ENCODE assay signal across 11 cellular contexts in genomic region chr2:69381337-69381737, GRCh38. TPM values are rescaled to one million over a fixed set of nuclear protein-coding genes. Genes with fewer than 3 reads are reported as not detected.
A peak's percentile ranks its signal among the peaks of the same experiment; 100 is the strongest.
DNase-seq lines count a peak whose midpoint lies in the region; ATAC-seq, FAIRE-seq and TF ChIP-seq lines count a peak whose summit lies in the region.
"Had no signal": no experiment of that assay in that cellular context is flagged by ENCODE, and none has a peak within 500 bp of the region (broad histone marks: within the 10 kb centered on the region; RNA-seq: fewer than 3 reads in every experiment).

No MANE protein-coding gene starts in this region.

- TF ChIP-seq CTCF in SK-N-SH (IDR thresholded peaks at IDR 0.05) = no peak
- no peak for TF ChIP-seq CTCF in K562 (IDR thresholded peaks at IDR 0.05 in 2 of 3, conservative IDR thresholded peaks at IDR 0.05 in 1 of 3; ENCODE audit: insufficient read depth in 2 of 3, low read depth in 1 of 3, low read length in 3 of 3)
- TF ChIP-seq CTCF in progenitor cell of endocrine pancreas (IDR thresholded peaks at IDR 0.05; ENCODE audit: unreplicated experiment) = no peak
- TF ChIP-seq CTCF in suprapubic skin (IDR thresholded peaks at IDR 0.05) = no peak
- no peak for TF ChIP-seq CTCF in sigmoid colon (IDR thresholded peaks at IDR 0.05)
- no peak for TF ChIP-seq CTCF in uterus (IDR thresholded peaks at IDR 0.05)

- H3K9me3 ChIP-seq in SK-N-SH (no peaks in the 10 kb centered on the region), K562 (replicated peaks; ENCODE audit: control insufficient read depth, insufficient read depth, low read depth, low read length) (no peaks in the 10 kb centered on the region), suprapubic skin (no peaks in the 10 kb centered on the region), sigmoid colon (no peaks in the 10 kb centered on the region), uterus (no peaks in the 10 kb centered on the region)
- H3K9me3 ChIP-seq: neutrophil had no signal

- TF ChIP-seq POLR2A in K562 (conservative IDR thresholded peaks at IDR 0.05) = no peak
- TF ChIP-seq POLR2A in suprapubic skin (IDR thresholded peaks at IDR 0.05) = no peak
- TF ChIP-seq POLR2A in sigmoid colon (IDR thresholded peaks at IDR 0.05) = no peak
- no peak for TF ChIP-seq POLR2A in uterus (IDR thresholded peaks at IDR 0.05)

- peaks cover 0 to 20% of the 10 kb centered on the region in 2 experiments; a peak in 2 of 4 replicates for H3K4me1 ChIP-seq in SK-N-SH (ENCODE audit: control insufficient read depth in 1 of 2, insufficient read depth in 2 of 2, low read depth in 1 of 2, low read length in 1 of 2)
- peaks cover 15 to 26% of the 10 kb centered on the region in 2 experiments; a peak in 4 of 5 replicates for H3K4me1 ChIP-seq in K562 (replicated peaks in 1 of 2; ENCODE audit: control insufficient read depth in 2 of 2, insufficient read depth in 2 of 2, low read length in 2 of 2)
- H3K4me1 ChIP-seq in suprapubic skin = peaks cover 30% of the 10 kb centered on the region
- H3K4me1 ChIP-seq in sigmoid colon = peaks cover 0 to 51% (median 15%) of the 10 kb centered on the region in 4 donors
- no peaks in the 10 kb centered on the region for H3K4me1 ChIP-seq in uterus

- H3K36me3 Mint-ChIP-seq in progenitor cell of endocrine pancreas (ENCODE audit: insufficient read depth) = peaks cover 12% of the 10 kb centered on the region

- POLR2A ChIA-PET in SK-N-SH (lab: Yijun Ruan, JAX) = no interaction called here
- POLR2A ChIA-PET in K562 (lab: Yijun Ruan, JAX) = interaction anchor here (0.5 to 1.8 kb wide), 8 partner anchors 9 to 912 kb away, joined by 3 to 12 read pairs (median 4); no protein-coding TSS in a partner anchor

- in situ Hi-C loops in K562 (cut with MboI) = no loop called here

- H3K4me1 Mint-ChIP-seq in progenitor cell of endocrine pancreas (ENCODE audit: low read depth) = peaks cover 18% of the 10 kb centered on the region

- H4K20me1 ChIP-seq in SK-N-SH (ENCODE audit: insufficient read depth) = peaks cover 78% of the 10 kb centered on the region
- peaks cover 11% of the 10 kb centered on the region; the same call in 1 of the 2 replicates for H4K20me1 ChIP-seq in K562 (replicated peaks; ENCODE audit: control insufficient read depth, insufficient read depth, low read length)

- H3K27ac ChIP-seq in SK-N-SH (ENCODE audit: low read depth in 2 of 2, low read length in 1 of 2) = no peak overlapping the region
- H3K27ac ChIP-seq in K562 (ENCODE audit: extremely low read depth, low read depth, low read length) = peak overlapping the region; percentile 80
- H3K27ac ChIP-seq in suprapubic skin = no peak overlapping the region
- H3K27ac ChIP-seq in sigmoid colon = no peak overlapping the region
- H3K27ac ChIP-seq in uterus = no peak overlapping the region
- H3K27ac ChIP-seq: dorsolateral prefrontal cortex, neutrophil had no signal

- CTCF ChIA-PET in SK-N-SH (lab: Yijun Ruan, JAX) (interaction anchor here (0.9 kb wide), 1 partner anchor 56 kb away, joined by 3 read pairs; the partner anchor contains the start of gene NFU1), K562 (lab: Yijun Ruan, JAX; ENCODE audit: low intra/inter-chr PET ratio) (no interaction called here)

- 67% methylated on average over 1 of the region's 1 CpG for WGBS in SK-N-SH (ENCODE audit: low lambda C conversion rate)
- WGBS in K562 (ENCODE audit: insufficient coverage, low coverage, missing lambda C conversion rate) = 14% methylated on average over 1 of the region's 1 CpG
- WGBS in suprapubic skin = 87% methylated on average over 1 of the region's 1 CpG
- WGBS in sigmoid colon, 2 donors = 66 to 90% methylated on average over 1 of the region's 1 CpG

- no peaks in the 10 kb centered on the region for H3K9me3 Mint-ChIP-seq in progenitor cell of endocrine pancreas (ENCODE audit: low read depth)

- H3K4me3 ChIP-seq in SK-N-SH (ENCODE audit: low read depth in 2 of 2, low read length in 1 of 2) (no peak overlapping the region), K562 (no peak overlapping the region), suprapubic skin (no peak overlapping the region), sigmoid colon (no peak overlapping the region), uterus (no peak overlapping the region)
- H3K4me3 ChIP-seq: dorsolateral prefrontal cortex had no signal

- no peak for TF ChIP-seq RAD21 in SK-N-SH (IDR thresholded peaks at IDR 0.05; ENCODE audit: low read length)
- no peak for TF ChIP-seq RAD21 in K562 (CRISPR knock-in tag; conservative IDR thresholded peaks at IDR 0.05 in 1 of 2, IDR thresholded peaks at IDR 0.05 in 1 of 2)

- ATAC-seq in SK-N-SH treated with all-trans-retinoic acid at 6 μM for 48 hours (no peak; the same call in 2 of the 3 replicates), K562 (peak; percentile 71)

- H3K4me2 ChIP-seq in SK-N-SH (no peak overlapping the region), K562 (ENCODE audit: insufficient read depth, low read length) (peak overlapping the region; percentile 53)

- no TSS peak for BruUV-seq in K562 (replicated peaks; lab: Mats Ljungman, UMichigan)

- peak; percentile 75 for FAIRE-seq in K562 (lab: Jason Lieb, UNC)

- intact Hi-C loops in K562 (cut with micrococcal nuclease) (no loop called here), sigmoid colon (cut with DNase I) (loop anchor here (5.0 kb wide), 1 partner anchor 331 kb away; no protein-coding TSS in a partner anchor), uterus (cut with DNase I; ENCODE audit: low total_unique reads) (no loop called here)

- no peaks in the 10 kb centered on the region for H3K9me1 ChIP-seq in K562 (ENCODE audit: control insufficient read depth, insufficient read depth, low read length)

- H2AFZ ChIP-seq in SK-N-SH (ENCODE audit: low read depth) = no peak overlapping the region
- no peak overlapping the region for H2AFZ ChIP-seq in K562 (ENCODE audit: low read depth, low read length)

- H3K36me3 ChIP-seq in SK-N-SH (replicated peaks in 1 of 2; ENCODE audit: control insufficient read depth in 1 of 2, insufficient read depth in 2 of 2, low read length in 1 of 2) (peaks cover 6 to 10% of the 10 kb centered on the region in 2 experiments), K562 (ENCODE audit: control insufficient read depth, insufficient read depth, low read length) (peaks cover 7% of the 10 kb centered on the region; the same call in 2 of the 3 replicates), suprapubic skin (no peaks in the 10 kb centered on the region), sigmoid colon (no peaks in the 10 kb centered on the region), uterus (no peaks in the 10 kb centered on the region)
- H3K36me3 ChIP-seq: neutrophil had no signal

- peaks cover 100% of the 10 kb centered on the region for H3K79me2 ChIP-seq in SK-N-SH (ENCODE audit: insufficient read depth)
- peaks cover 97% of the 10 kb centered on the region for H3K79me2 ChIP-seq in K562 (ENCODE audit: control insufficient read depth, insufficient read depth, low read length)

- no peak overlapping the region for H3K9ac ChIP-seq in SK-N-SH
- H3K9ac ChIP-seq in K562 (ENCODE audit: insufficient read depth in 1 of 2, low read depth in 2 of 2, low read length in 2 of 2) = peak overlapping the region; percentile 45 to 81; a peak in 3 of 4 replicates

- peak overlapping the region; percentile 55 for H3K27ac Mint-ChIP-seq in progenitor cell of endocrine pancreas

- H3K27me3 ChIP-seq in SK-N-SH (ENCODE audit: insufficient read depth) (no peaks in the 10 kb centered on the region), K562 (ENCODE audit: control insufficient read depth in 2 of 2, insufficient read depth in 2 of 2, low read length in 2 of 2) (no peaks in the 10 kb centered on the region), suprapubic skin (no peaks in the 10 kb centered on the region), sigmoid colon (no peaks in the 10 kb centered on the region), uterus (no peaks in the 10 kb centered on the region)
- H3K27me3 ChIP-seq: dorsolateral prefrontal cortex, neutrophil had no signal

- no peaks in the 10 kb centered on the region for H3K9me2 ChIP-seq in SK-N-SH

- DNase-seq in SK-N-SH (no peak), M059J (ENCODE audit: low read depth) (peak; percentile 59), K562 (ENCODE audit: extremely low read depth in 1 of 4, low spot score in 3 of 4) (peak in 2 of 4 experiments; percentile 70 to 83), progenitor cell of endocrine pancreas (ENCODE audit: low spot score, unreplicated experiment) (no peak), suprapubic skin (ENCODE audit: low spot score in 2 of 2) (no peak), sigmoid colon (no peak), uterus (no peak)
- DNase-seq: dorsolateral prefrontal cortex, NCI-H1930 had no signal

- no peak overlapping the region for H3K4me3 Mint-ChIP-seq in progenitor cell of endocrine pancreas (ENCODE audit: low read depth)

- H3K27me3 Mint-ChIP-seq in progenitor cell of endocrine pancreas = no peaks in the 10 kb centered on the region

- peaks cover 19% of the 10 kb centered on the region for H3F3A ChIP-seq in SK-N-SH (replicated peaks; ENCODE audit: insufficient read depth)

- no peak for TF ChIP-seq EP300 in SK-N-SH (IDR thresholded peaks at IDR 0.05; ENCODE audit: borderline replicate concordance in 1 of 2, low read depth in 1 of 2, low read length in 1 of 2)
- peak; percentile 77; the same call in 1 of the 2 replicates for TF ChIP-seq EP300 in K562 (IDR thresholded peaks at IDR 0.05; ENCODE audit: low read length)
- no peak for TF ChIP-seq EP300 in suprapubic skin (IDR thresholded peaks at IDR 0.05)
- no peak for TF ChIP-seq EP300 in sigmoid colon (IDR thresholded peaks at IDR 0.05)

RNA-seq across cellular contexts. Expression of gene GFPT1, which starts 5.7 kb away (rescaled TPM):
- polyA plus RNA-seq in SK-N-SH (2012; rRNA removed) = 6.0 and 6.8 TPM in 2 replicates
- polyA plus RNA-seq in SK-N-SH (2012; cell fraction: cytosol; rRNA removed) = 9.1 and 9.2 TPM in 2 replicates
- polyA plus RNA-seq in SK-N-SH (2012; cell fraction: nucleus; rRNA removed) = 4.0 and 7.6 TPM in 2 replicates
- total RNA-seq in M059J (2014; rRNA removed; shearing (Covaris generic)) = 18.5 and 30.8 TPM in 2 replicates
- total RNA-seq in K562 (2011; cell fraction: chromatin; rRNA removed; ENCODE audit: low replicate concordance) = 15.3 and 44.2 TPM in 2 replicates
- total RNA-seq in K562 (2011; cell fraction: nucleolus; rRNA removed) = 13.7 and 17.2 TPM in 2 replicates
- 22.6 and 36.8 TPM in 2 replicates for total RNA-seq in K562 (2011; cell fraction: nucleoplasm; rRNA removed)
- total RNA-seq in K562 (2014; rRNA removed) = 13.1 and 15.7 TPM in 2 replicates
- total RNA-seq in K562 (2014; rRNA removed; fragmentation: Illumina TruSeq; extraction: Trizol) = 26.0 and 29.3 TPM in 2 replicates
- 14.5 and 15.9 TPM in 2 replicates for total RNA-seq in K562 (2015; rRNA removed; fragmentation: Illumina TruSeq; extraction: Trizol)
- total RNA-seq in K562 (2021) = 38.3 and 39.2 TPM in 2 replicates
- 13.0 and 18.6 TPM in 2 replicates for polyA plus RNA-seq in K562 (2011; rRNA removed)
- 4.1 and 9.6 TPM in 2 replicates for polyA plus RNA-seq in K562 (2011; cell fraction: cytosol; rRNA removed)
- polyA plus RNA-seq in K562 (2011; cell fraction: nucleus; rRNA removed) = 5.4 and 6.7 TPM in 2 replicates
- polyA plus RNA-seq in K562 (2012) = 14.2 and 40.6 TPM in 2 replicates
- polyA plus RNA-seq in K562 (2014; fragmentation: Illumina TruSeq; extraction: Trizol) = 19.0 and 19.7 TPM in 2 replicates
- polyA plus RNA-seq in K562 (2014; fragmentation: Nextera tagmentation; extraction: Ambion mirVana) = 1 to 10 TPM; 6.6 to 8.6 TPM
- polyA plus RNA-seq in K562 (2014; rRNA removed) = 11.2 and 11.9 TPM in 2 replicates
- polyA minus RNA-seq in K562 (2011; rRNA and poly(A)+ RNA removed) = 39.6 and 40.2 TPM in 2 replicates
- polyA minus RNA-seq in K562 (2011; cell fraction: cytosol; rRNA and poly(A)+ RNA removed) = 20.3 and 32.8 TPM in 2 replicates
- polyA minus RNA-seq in K562 (2011; cell fraction: nucleus; rRNA and poly(A)+ RNA removed) = 8.5 and 9.8 TPM in 2 replicates
- 50.9 and 51.9 TPM in 2 replicates for total RNA-seq in progenitor cell of endocrine pancreas
- 10 to 100 TPM in 3 of 4 donors, 1 to 10 TPM in 1; 10.0 to 17.0 (median 12.7) TPM for total RNA-seq in suprapubic skin
- total RNA-seq in sigmoid colon = 10 to 100 TPM; 14.5 to 24.4 (median 18.7) TPM
- 10 to 100 TPM; 34.8 to 45.5 (median 41.9) TPM for polyA plus RNA-seq in sigmoid colon
- total RNA-seq in uterus = 10 to 100 TPM; 24.3 to 90.5 (median 39.5) TPM

RNA-seq across cellular contexts. Expression of gene NFU1, which starts 55.9 kb away (rescaled TPM):
- 22.2 and 23.5 TPM in 2 replicates for polyA plus RNA-seq in SK-N-SH (2012; rRNA removed)
- 29.1 and 44.8 TPM in 2 replicates for polyA plus RNA-seq in SK-N-SH (2012; cell fraction: cytosol; rRNA removed)
- polyA plus RNA-seq in SK-N-SH (2012; cell fraction: nucleus; rRNA removed) = 7.0 and 8.9 TPM in 2 replicates
- total RNA-seq in M059J (2014; rRNA removed; shearing (Covaris generic)) = 32.8 and 48.5 TPM in 2 replicates
- 4.6 and 7.7 TPM in 2 replicates for total RNA-seq in K562 (2011; cell fraction: chromatin; rRNA removed; ENCODE audit: low replicate concordance)
- 3.4 and 4.5 TPM in 2 replicates for total RNA-seq in K562 (2011; cell fraction: nucleolus; rRNA removed)
- 6.7 and 8.2 TPM in 2 replicates for total RNA-seq in K562 (2011; cell fraction: nucleoplasm; rRNA removed)
- 31.8 and 47.0 TPM in 2 replicates for total RNA-seq in K562 (2014; rRNA removed)
- 54.7 and 62.0 TPM in 2 replicates for total RNA-seq in K562 (2014; rRNA removed; fragmentation: Illumina TruSeq; extraction: Trizol)
- 52.7 and 53.7 TPM in 2 replicates for total RNA-seq in K562 (2015; rRNA removed; fragmentation: Illumina TruSeq; extraction: Trizol)
- total RNA-seq in K562 (2021) = 41.2 and 46.1 TPM in 2 replicates
- polyA plus RNA-seq in K562 (2011; rRNA removed) = 24.8 and 60.3 TPM in 2 replicates
- polyA plus RNA-seq in K562 (2011; cell fraction: cytosol; rRNA removed) = 14.8 and 21.4 TPM in 2 replicates
- polyA plus RNA-seq in K562 (2011; cell fraction: nucleus; rRNA removed) = 7.1 and 8.8 TPM in 2 replicates
- polyA plus RNA-seq in K562 (2012) = 55.7 and 58.1 TPM in 2 replicates
- 32.5 and 33.3 TPM in 2 replicates for polyA plus RNA-seq in K562 (2014; fragmentation: Illumina TruSeq; extraction: Trizol)
- polyA plus RNA-seq in K562 (2014; fragmentation: Nextera tagmentation; extraction: Ambion mirVana) = 10 to 100 TPM; 33.9 to 59.4 TPM
- 60.4 and 61.8 TPM in 2 replicates for polyA plus RNA-seq in K562 (2014; rRNA removed)
- polyA minus RNA-seq in K562 (2011; rRNA and poly(A)+ RNA removed) = 22.7 and 35.6 TPM in 2 replicates
- polyA minus RNA-seq in K562 (2011; cell fraction: cytosol; rRNA and poly(A)+ RNA removed) = 5.7 and 10.4 TPM in 2 replicates
- 3.4 and 4.4 TPM in 2 replicates for polyA minus RNA-seq in K562 (2011; cell fraction: nucleus; rRNA and poly(A)+ RNA removed)
- total RNA-seq in progenitor cell of endocrine pancreas = 41.6 and 44.1 TPM in 2 replicates
- 10 to 100 TPM; 18.0 to 27.8 (median 22.8) TPM for total RNA-seq in suprapubic skin
- 10 to 100 TPM; 43.2 to 91.4 (median 74.2) TPM for total RNA-seq in sigmoid colon
- polyA plus RNA-seq in sigmoid colon = 10 to 100 TPM; 51.5 to 61.3 (median 56.4) TPM
- 10 to 100 TPM; 24.4 to 55.3 (median 41.6) TPM for total RNA-seq in uterus

Comparison
In these comparisons a context has a peak if more than half of its experiments do, and no peak if none do; other contexts are left out.
1. Of the 27 proteins assayed by ChIP-seq in both K562 and SK-N-SH: peak only in K562: EP300 and MEF2A; only in SK-N-SH: none; in both: JUND; in neither: 23; mixed calls (peak in some experiments, not most) for 1.